ENCODE assay signal across 22 cellular contexts in the genomic region with DNA sequence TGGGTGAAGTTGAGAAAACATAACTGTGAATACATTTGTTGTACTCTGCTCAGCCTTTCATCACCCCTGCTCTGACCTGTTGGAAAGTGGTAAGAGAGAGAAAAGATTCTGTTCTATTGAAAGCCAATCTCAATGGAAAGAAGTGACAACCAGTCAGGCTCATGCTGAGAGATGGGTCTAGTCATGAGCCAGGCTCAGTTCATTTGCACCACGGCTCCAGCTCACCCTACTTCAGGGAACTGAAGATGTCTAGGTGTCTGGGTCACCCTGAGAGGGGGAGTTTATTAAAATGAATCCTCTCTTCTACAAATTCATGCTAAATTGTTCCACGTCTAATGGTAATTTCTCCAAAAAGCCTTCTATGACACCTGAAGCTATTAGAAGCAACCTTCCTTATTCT. TPM values are rescaled to one million over a fixed set of nuclear protein-coding genes. Genes with fewer than 3 reads are reported as not detected.
DNase-seq lines count a peak whose midpoint lies in the region; ATAC-seq and TF ChIP-seq lines count a peak whose summit lies in the region.
"Had no signal": no experiment of that assay in that cellular context is flagged by ENCODE, and none has a peak within 500 bp of the region (broad histone marks: within the 10 kb centered on the region; RNA-seq: fewer than 3 reads in every experiment).

No MANE protein-coding gene starts in this region.

- H3K4me3 Mint-ChIP-seq in naive thymus-derived CD8-positive, alpha-beta T cell = no peak overlapping the region
- H3K4me3 Mint-ChIP-seq: activated B cell treated with CpG ODN at 0.5 μM for 24 hours; activated T-cell treated with anti-CD3 and anti-CD28 coated beads, Interleukin-2, amount 50 U/mL, for 72 hours; CD8-positive, alpha-beta T cell had no signal

- ATAC-seq in left cardiac atrium (no peak), gastroesophageal sphincter (no peak), gastrocnemius medialis (no peak), upper lobe of right lung (no peak), HG03139 (IDR thresholded peaks at IDR 0.05; ENCODE audit: unreplicated experiment) (no peak)
- ATAC-seq in naive thymus-derived CD8-positive, alpha-beta T cell = no peak
- ATAC-seq: CD8-positive, alpha-beta T cell; Panc1 had no signal

- H3K27ac ChIP-seq in right atrium auricular region = peak overlapping the region; percentile 67 to 73
- peak overlapping the region; percentile 88 to 99 (median 92) for H3K27ac ChIP-seq in gastroesophageal sphincter
- peak overlapping the region; percentile 15 to 63 (median 52) for H3K27ac ChIP-seq in gastrocnemius medialis
- peak overlapping the region; percentile 33 for H3K27ac ChIP-seq in upper lobe of right lung
- H3K27ac ChIP-seq: GM23248, hepatocyte, SJSA1 had no signal

- POLR2A ChIA-PET in naive thymus-derived CD8-positive, alpha-beta T cell (lab: Charles Lee) = no interaction called here

- peaks cover 4 to 14% (median 12%) of the 10 kb centered on the region in 4 donors for H3K4me1 Mint-ChIP-seq in naive thymus-derived CD8-positive, alpha-beta T cell

- intact Hi-C loops in left cardiac atrium (cut with DNase I) = no loop called here
- intact Hi-C loops in gastrocnemius medialis (cut with DNase I; ENCODE audit: low total_unique reads) = no loop called here
- intact Hi-C loops in upper lobe of right lung (cut with DNase I) = no loop called here

- no peaks in the 10 kb centered on the region for H3K9me3 Mint-ChIP-seq in naive thymus-derived CD8-positive, alpha-beta T cell
- H3K9me3 Mint-ChIP-seq: activated B cell treated with CpG ODN at 0.5 μM for 24 hours; activated T-cell treated with anti-CD3 and anti-CD28 coated beads, Interleukin-2, amount 50 U/mL, for 72 hours; CD8-positive, alpha-beta T cell had no signal

- TF ChIP-seq POLR2A in gastroesophageal sphincter (IDR thresholded peaks at IDR 0.05) = no peak
- TF ChIP-seq POLR2A in gastrocnemius medialis (IDR thresholded peaks at IDR 0.05) = no peak

- no peak for DNase-seq in right atrium auricular region (ENCODE audit: low spot score)
- no peak for DNase-seq in left cardiac atrium
- no peak for DNase-seq in gastrocnemius medialis
- no peak for DNase-seq in upper lobe of right lung
- no peak for DNase-seq in medulla oblongata (ENCODE audit: extremely low spot score)
- no peak for DNase-seq in naive thymus-derived CD8-positive, alpha-beta T cell
- DNase-seq: activated B cell treated with CpG ODN at 0.5 μM for 24 hours; activated CD4-positive, alpha-beta T cell treated with anti-CD3 and anti-CD28 coated beads, Interleukin-2, amount 50 U/mL, for 1 hour; activated naive CD4-positive, alpha-beta T cell treated with Interleukin-2 at 50 U/mL for 16 hours; activated T-cell treated with anti-CD3 and anti-CD28 coated beads, Interleukin-2, amount 50 U/mL, for 72 hours; CD8-positive, alpha-beta T cell; NCI-H1048; NCI-H748 treated with DMSO at 0.1 percent for 48 hours; stimulated activated naive CD4-positive, alpha-beta T cell had no signal

- H3K9me3 ChIP-seq in right atrium auricular region (no peaks in the 10 kb centered on the region), gastroesophageal sphincter (no peaks in the 10 kb centered on the region), gastrocnemius medialis (no peaks in the 10 kb centered on the region), upper lobe of right lung (no peaks in the 10 kb centered on the region)
- H3K9me3 ChIP-seq: SJSA1 had no signal

- H3K36me3 ChIP-seq in right atrium auricular region = no peaks in the 10 kb centered on the region
- H3K36me3 ChIP-seq in gastroesophageal sphincter = no peaks in the 10 kb centered on the region
- no peaks in the 10 kb centered on the region for H3K36me3 ChIP-seq in gastrocnemius medialis
- H3K36me3 ChIP-seq in upper lobe of right lung = no peaks in the 10 kb centered on the region
- H3K36me3 ChIP-seq: SJSA1 had no signal

- peaks cover 0 to 53% of the 10 kb centered on the region in 2 donors for H3K4me1 ChIP-seq in right atrium auricular region
- peaks cover 10 to 80% (median 29%) of the 10 kb centered on the region in 3 donors for H3K4me1 ChIP-seq in gastroesophageal sphincter
- H3K4me1 ChIP-seq in gastrocnemius medialis = peaks cover 4 to 28% of the 10 kb centered on the region in 2 donors
- peaks cover 35% of the 10 kb centered on the region for H3K4me1 ChIP-seq in upper lobe of right lung

- TF ChIP-seq EP300 in gastroesophageal sphincter (IDR thresholded peaks at IDR 0.05) = no peak

- H3K27me3 ChIP-seq in right atrium auricular region (no peaks in the 10 kb centered on the region), gastroesophageal sphincter (no peaks in the 10 kb centered on the region), gastrocnemius medialis (no peaks in the 10 kb centered on the region), upper lobe of right lung (no peaks in the 10 kb centered on the region)
- H3K27me3 ChIP-seq: dorsolateral prefrontal cortex, hepatocyte, SJSA1 had no signal

- H3K27me3 Mint-ChIP-seq in naive thymus-derived CD8-positive, alpha-beta T cell = no peaks in the 10 kb centered on the region
- H3K27me3 Mint-ChIP-seq: activated B cell treated with CpG ODN at 0.5 μM for 24 hours, brain had no signal

- 51 to 81% methylated on average over 2 of the region's 2 CpGs for WGBS in gastroesophageal sphincter (ENCODE audit: low coverage in 1 of 2), 2 donors

- H3K36me3 Mint-ChIP-seq in naive thymus-derived CD8-positive, alpha-beta T cell = no peaks in the 10 kb centered on the region
- H3K36me3 Mint-ChIP-seq: brain had no signal

- H3K27ac Mint-ChIP-seq in naive thymus-derived CD8-positive, alpha-beta T cell = no peak overlapping the region
- H3K27ac Mint-ChIP-seq: activated B cell treated with CpG ODN at 0.5 μM for 24 hours; activated T-cell treated with anti-CD3 and anti-CD28 coated beads, Interleukin-2, amount 50 U/mL, for 72 hours; CD8-positive, alpha-beta T cell had no signal

- in situ Hi-C loops in gastrocnemius medialis (cut with MboI; ENCODE audit: low sequenced_read_pairs in 4 of 4) = no loop called here

- TF ChIP-seq CTCF in right atrium auricular region (IDR thresholded peaks at IDR 0.05) (no peak), gastroesophageal sphincter (IDR thresholded peaks at IDR 0.05) (no peak), gastrocnemius medialis (IDR thresholded peaks at IDR 0.05 in 4 of 5, conservative IDR thresholded peaks at IDR 0.05 in 1 of 5) (no peak), upper lobe of right lung (IDR thresholded peaks at IDR 0.05) (no peak)

- H3K4me3 ChIP-seq in right atrium auricular region = no peak overlapping the region
- no peak overlapping the region for H3K4me3 ChIP-seq in gastroesophageal sphincter
- H3K4me3 ChIP-seq in gastrocnemius medialis = no peak overlapping the region
- no peak overlapping the region for H3K4me3 ChIP-seq in upper lobe of right lung
- H3K4me3 ChIP-seq: GM23248, hepatocyte, SJSA1 had no signal

RNA-seq across cellular contexts. Expression of a gene that starts 12.1 kb away (rescaled TPM):
- total RNA-seq in right atrium auricular region (10 to 100 TPM in 1 of 2 donors, 1 to 10 TPM in 1; 8.0 to 12.2 TPM), left cardiac atrium (1 to 10 TPM; 6.6 to 8.1 TPM), gastroesophageal sphincter (10 to 100 TPM; 15.0 to 27.5 (median 19.6) TPM), gastrocnemius medialis (1 to 10 TPM; 2.7 to 5.9 (median 4.9) TPM), upper lobe of right lung (41.2 TPM)
- 1 to 10 TPM; 4.2 to 5.6 TPM for total RNA-seq in naive thymus-derived CD8-positive, alpha-beta T cell
- polyA plus RNA-seq in naive thymus-derived CD8-positive, alpha-beta T cell = 1 to 10 TPM; 1.2 to 9.0 (median 2.6) TPM

RNA-seq across cellular contexts. Expression of a gene that starts 25.9 kb away (rescaled TPM):
- total RNA-seq in right atrium auricular region (1,000 to 10,000 TPM in 1 of 2 donors, 100 to 1,000 TPM in 1; 934 to 1,936 TPM), left cardiac atrium (1,000 to 10,000 TPM; 1,100 to 1,897 TPM), gastroesophageal sphincter (1,000 to 10,000 TPM; 5,887 to 9,086 (median 7,887) TPM), gastrocnemius medialis (100 to 1,000 TPM in 1 of 4 donors, 10 to 100 TPM in 3; 23.4 to 119 (median 74.2) TPM), upper lobe of right lung (478 TPM)
- 1 to 10 TPM; 1.4 to 1.8 TPM for total RNA-seq in naive thymus-derived CD8-positive, alpha-beta T cell
- polyA plus RNA-seq in naive thymus-derived CD8-positive, alpha-beta T cell = 1 to 10 TPM in 1 of 3 donors, under 1 TPM in 1, not detected in 1; 0.34 to 9.7 TPM

Comparison
In these comparisons a context has a peak if more than half of its experiments do, and no peak if none do; other contexts are left out.
1. H3K27ac ChIP-seq: peak in every context shown above with its lines; median percentile 92 in gastroesophageal sphincter; 70 in right atrium auricular region; 52 in gastrocnemius medialis; 33 in upper lobe of right lung.
2. RNA of a gene that starts 25.9 kb away (total RNA-seq): 5,887 to 9,086 TPM in gastroesophageal sphincter, 934 to 1,936 TPM in right atrium auricular region, 1,100 to 1,897 TPM in left cardiac atrium, 478 TPM in upper lobe of right lung (single experiment) and 23.4 to 119 TPM in gastrocnemius medialis; 1.4 to 1.8 TPM in naive thymus-derived CD8-positive, alpha-beta T cell; every median in the first group is over 4 times any median in the second.